Comparison of ENCODE assay signal across 8 cellular contexts in the genomic region with DNA sequence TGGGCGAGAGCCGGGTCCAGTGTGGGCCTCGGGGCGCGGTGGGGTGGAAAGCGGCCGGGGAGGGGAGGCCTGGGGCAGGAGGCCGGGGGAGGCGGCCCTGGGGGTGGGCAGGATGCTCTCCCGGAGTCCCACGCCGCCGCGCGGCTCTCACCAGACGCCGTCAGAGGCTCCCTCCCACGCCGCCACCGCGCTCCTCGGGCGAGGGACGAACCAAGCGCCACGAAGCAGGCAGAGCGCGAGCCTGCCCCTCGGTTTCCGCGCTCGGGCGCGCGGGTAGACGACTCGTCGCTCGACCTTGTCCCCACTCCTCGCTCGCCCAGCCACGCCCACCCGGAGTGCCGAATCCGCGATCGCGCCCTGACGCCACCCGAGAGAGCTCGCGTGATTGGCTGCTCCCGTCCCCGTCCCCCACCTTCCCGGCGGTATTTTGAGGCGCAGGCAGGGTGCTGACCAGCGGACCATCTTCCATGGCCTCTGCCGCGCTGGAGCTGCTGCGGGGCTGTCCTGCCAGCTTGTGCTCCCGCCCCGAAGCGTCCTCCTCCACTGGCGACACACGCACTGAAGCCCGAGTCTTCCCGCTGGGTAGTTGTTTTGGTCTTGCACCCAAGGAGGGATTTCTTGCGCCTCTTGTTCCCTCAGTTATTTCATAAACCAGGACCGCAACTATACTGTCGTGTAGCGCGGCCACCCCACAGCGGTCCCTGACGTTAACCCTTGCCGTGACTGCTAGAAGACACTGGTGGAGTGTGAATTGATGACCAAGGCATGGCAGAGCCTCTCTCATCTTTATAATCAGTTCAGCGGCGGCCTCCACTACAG. TPM values are rescaled to one million over a fixed set of nuclear protein-coding genes. Genes with fewer than 3 reads are reported as not detected.
A peak's percentile ranks its signal among the peaks of the same experiment; 100 is the strongest.
DNase-seq lines count a peak whose midpoint lies in the region; ATAC-seq and TF ChIP-seq lines count a peak whose summit lies in the region.

Gene GNE (minus strand): TSS at position 279 of the 819 bp plus-strand sequence. CDS start 9,093 bp downstream, outside the sequence.

- H3K4me3 Mint-ChIP-seq in activated CD4-positive, alpha-beta T cell treated with anti-CD3 and anti-CD28 coated beads, Interleukin-2, amount 10 ng/mL, durations not matched to agents 24 days and 14 days: peak within 1 kb of the TSS; percentile 93

- H3K4me1 Mint-ChIP-seq in activated CD4-positive, alpha-beta T cell treated with anti-CD3 and anti-CD28 coated beads, Interleukin-2, amount 10 ng/mL, durations not matched to agents 24 days and 14 days: peaks cover 10% of the 10 kb centered on the region

- TF ChIP-seq CTCF in AG04450 (IDR thresholded peaks at IDR 0.05; ENCODE audit: low read depth, low read length): no peak
- no peak for TF ChIP-seq CTCF in colonic mucosa (IDR thresholded peaks at IDR 0.05)

- POLR2A ChIA-PET in AG04450 (lab: Yijun Ruan, JAX): interaction anchor here (0.5 to 1.7 kb wide), 12 partner anchors 9 to 872 kb away, joined by 3 to 14 read pairs (median 4); no protein-coding TSS in a partner anchor

- peak; percentile 93 for ATAC-seq in HG03175 (IDR thresholded peaks at IDR 0.05; ENCODE audit: unreplicated experiment)

- H3K9me3 Mint-ChIP-seq in activated CD4-positive, alpha-beta T cell treated with anti-CD3 and anti-CD28 coated beads, Interleukin-2, amount 10 ng/mL, durations not matched to agents 24 days and 14 days: no peaks in the 10 kb centered on the region

- H3K27me3 ChIP-seq in AG04450 (ENCODE audit: control insufficient read depth, insufficient read depth, low read length) (no peaks in the 10 kb centered on the region), colonic mucosa (no peaks in the 10 kb centered on the region)

- TF ChIP-seq POLR2A in GM18951 (IDR thresholded peaks at IDR 0.05; ENCODE audit: extremely low read depth, insufficient read depth, insufficient read length): peak; percentile 82

- peaks cover 3% of the 10 kb centered on the region for H3K36me3 Mint-ChIP-seq in activated CD4-positive, alpha-beta T cell treated with anti-CD3 and anti-CD28 coated beads, Interleukin-2, amount 10 ng/mL, durations not matched to agents 24 days and 14 days (ENCODE audit: low read depth)

- H3K27me3 Mint-ChIP-seq in activated CD4-positive, alpha-beta T cell treated with anti-CD3 and anti-CD28 coated beads, Interleukin-2, amount 10 ng/mL, durations not matched to agents 24 days and 14 days: peaks cover 2% of the 10 kb centered on the region

- H3K27ac ChIP-seq in AG04450 (ENCODE audit: low read depth, low read length) (peak within 1 kb of the TSS; percentile 88), colonic mucosa (peak within 1 kb of the TSS; percentile 99)

- peaks cover 3% of the 10 kb centered on the region for H3K4me1 ChIP-seq in colonic mucosa

- intact Hi-C loops in activated CD4-positive, alpha-beta T cell treated with anti-CD3 and anti-CD28 coated beads, Interleukin-2, amount 10 ng/mL, durations not matched to agents 24 days and 14 days (cut with micrococcal nuclease): loop anchor here (1.0 to 5.0 kb wide), 6 partner anchors 68 to 1034 kb away; partner anchors contain the start of genes CLTA, GLIPR2, MELK and RNF38
- intact Hi-C loops in colonic mucosa (cut with DNase I): loop anchor here (5.0 kb wide), 1 partner anchor 69 kb away; no protein-coding TSS in a partner anchor

- H3K27ac Mint-ChIP-seq in activated CD4-positive, alpha-beta T cell treated with anti-CD3 and anti-CD28 coated beads, Interleukin-2, amount 10 ng/mL, durations not matched to agents 24 days and 14 days: peak within 1 kb of the TSS; percentile 94

- H3K36me3 ChIP-seq in colonic mucosa: no peaks in the 10 kb centered on the region

- peak within 1 kb of the TSS; percentile 44 to 82 for H3K9ac ChIP-seq in colonic mucosa (ENCODE audit: low read depth in 2 of 2, low read length in 2 of 2)

- in situ Hi-C loops in GM18951 (cut with MboI; ENCODE audit: low sequenced_read_pairs, unreplicated experiment): no loop called here

- CTCF ChIA-PET in AG04450 (lab: Charles Lee): interaction anchor here (0.7 to 2.1 kb wide), 2 partner anchors 70 to 498 kb away, joined by 4 to 22 read pairs; no protein-coding TSS in a partner anchor

- H3K9me3 ChIP-seq in AG04450 (ENCODE audit: control insufficient read depth, insufficient read depth, low read length) (no peaks in the 10 kb centered on the region), colonic mucosa (no peaks in the 10 kb centered on the region)

- DNase-seq in AG04450 (ENCODE audit: low read depth, low spot score): peak; percentile 85
- peak; percentile 20 for DNase-seq in NCI-H510A treated with DMSO at 0.1 percent for 48 hours (lab: John Stamatoyannopoulos, UW)
- DNase-seq in activated CD4-positive, alpha-beta T cell treated with anti-CD3 and anti-CD28 coated beads, Interleukin-2, amount 10 ng/mL, durations not matched to agents 24 days and 14 days: peak; percentile 100
- peak; percentile 98 for DNase-seq in colonic mucosa
- peak; percentile 93 for DNase-seq in kidney tubule cell (ENCODE audit: low spot score)
- peak; percentile 91 to 95 for DNase-seq in stimulated activated CD4-positive, alpha-beta T cell treated with anti-CD3 and anti-CD28 coated beads, Interleukin-1b, Interleukin-23, amount 100 ng/mL, for 1 hour (ENCODE audit: low read depth in 2 of 2)

- H3K4me3 ChIP-seq in AG04450 (ENCODE audit: low read depth, low read length) (peak within 1 kb of the TSS; percentile 82), colonic mucosa (peak within 1 kb of the TSS; percentile 76)

RNA-seq across cellular contexts. Expression of gene GNE, which starts in this region (rescaled TPM):
- 16.4 and 17.4 TPM in 2 replicates for polyA plus RNA-seq in AG04450 (2011; rRNA removed)
- 27.8 and 29.0 TPM in 2 replicates for polyA minus RNA-seq in AG04450 (2011; rRNA and poly(A)+ RNA removed)
- total RNA-seq in activated CD4-positive, alpha-beta T cell treated with anti-CD3 and anti-CD28 coated beads, Interleukin-2, amount 10 ng/mL, durations not matched to agents 24 days and 14 days: 22.2 and 23.3 TPM in 2 replicates
- 100 to 1,000 TPM; 150 to 190 TPM for total RNA-seq in colonic mucosa

Comparison
In these comparisons a context has a peak if more than half of its experiments do, and no peak if none do; other contexts are left out.
1. Peak in every context shown above with its lines: DNase-seq, ATAC-seq, H3K4me3 ChIP-seq and H3K27ac ChIP-seq.
2. DNase-seq: peak in every context shown above with its lines; median percentile 100 in activated CD4-positive, alpha-beta T cell treated with anti-CD3 and anti-CD28 coated beads, Interleukin-2, amount 10 ng/mL, durations not matched to agents 24 days and 14 days; 98 in colonic mucosa; 93 in kidney tubule cell; 93 in stimulated activated CD4-positive, alpha-beta T cell treated with anti-CD3 and anti-CD28 coated beads, Interleukin-1b, Interleukin-23, amount 100 ng/mL, for 1 hour; 85 in AG04450; 20 in NCI-H510A treated with DMSO at 0.1 percent for 48 hours.